ENCODE assay signal across 11 cellular contexts in genomic region chr17:48561894-48562810, GRCh38. TPM values are rescaled to one million over a fixed set of nuclear protein-coding genes. Genes with fewer than 3 reads are reported as not detected.
DNase-seq lines count a peak whose midpoint lies in the region; ATAC-seq, FAIRE-seq and TF ChIP-seq lines count a peak whose summit lies in the region.
"Had no signal": no experiment of that assay in that cellular context is flagged by ENCODE, and none has a peak within 500 bp of the region (broad histone marks: within the 10 kb centered on the region; RNA-seq: fewer than 3 reads in every experiment).

No MANE protein-coding gene starts in this region.

- H3K36me3 Mint-ChIP-seq in brain (no peaks in the 10 kb centered on the region), progenitor cell of endocrine pancreas (ENCODE audit: insufficient read depth) (no peaks in the 10 kb centered on the region)

- H3K4me3 Mint-ChIP-seq in brain: peak overlapping the region in 3 of 5 experiments; percentile 72 to 79 (median 73)
- H3K4me3 Mint-ChIP-seq in progenitor cell of endocrine pancreas (ENCODE audit: low read depth): peak overlapping the region; percentile 74
- H3K4me3 Mint-ChIP-seq: T-cell had no signal

- peak overlapping the region; percentile 76 for H3K27ac ChIP-seq in HEK293 (ENCODE audit: extremely low read depth, low read depth, low read length)
- H3K27ac ChIP-seq: adrenal gland had no signal

- POLR2A ChIA-PET in HEK293 (lab: Yijun Ruan, JAX): interaction anchor here (1.0 kb wide), 1 partner anchor 15 kb away, joined by 5 read pairs; no protein-coding TSS in a partner anchor

- no peak for ATAC-seq in GM19035 (IDR thresholded peaks at IDR 0.05; ENCODE audit: unreplicated experiment)

- TF ChIP-seq CTCF in HEK293 (tag by site-specific recombination; IDR thresholded peaks at IDR 0.05): peak; percentile 29; the same call in 1 of the 2 replicates
- TF ChIP-seq CTCF in brain (conservative IDR thresholded peaks at IDR 0.05): peak in 1 of 2 experiments; percentile 43
- TF ChIP-seq CTCF in progenitor cell of endocrine pancreas (IDR thresholded peaks at IDR 0.05; ENCODE audit: unreplicated experiment): peak; percentile 50

- peaks cover 88% of the 10 kb centered on the region for H3K4me1 ChIP-seq in HEK293 (ENCODE audit: control insufficient read depth, insufficient read depth, low read length)

- CTCF ChIA-PET in HEK293 (lab: Yijun Ruan, JAX): interaction anchor here (0.8 to 1.8 kb wide), 6 partner anchors 11 to 71 kb away, joined by 3 to 5 read pairs (median 4); no protein-coding TSS in a partner anchor

- peaks cover 0 to 3% (median 0%) of the 10 kb centered on the region in 5 experiments for H3K9me3 Mint-ChIP-seq in brain
- H3K9me3 Mint-ChIP-seq in progenitor cell of endocrine pancreas (ENCODE audit: low read depth): no peaks in the 10 kb centered on the region
- H3K9me3 Mint-ChIP-seq: T-cell had no signal

- FAIRE-seq in GM18507 (lab: Jason Lieb, UNC) (peak; percentile 95), frontal cortex (lab: Jason Lieb, UNC) (no peak)
- FAIRE-seq: islet of Langerhans had no signal

- no peak overlapping the region for H3K4me3 ChIP-seq in HEK293 (ENCODE audit: low read depth, low read length)
- H3K4me3 ChIP-seq: adrenal gland had no signal

- H3K4me1 Mint-ChIP-seq in brain (no peaks in the 10 kb centered on the region), progenitor cell of endocrine pancreas (ENCODE audit: low read depth) (peaks cover 50% of the 10 kb centered on the region)

- H3K27ac Mint-ChIP-seq in brain (peak overlapping the region in 2 of 5 experiments; percentile 61 to 87), progenitor cell of endocrine pancreas (peak overlapping the region; percentile 89)
- H3K27ac Mint-ChIP-seq: T-cell had no signal

- DNase-seq in GM18507 (ENCODE audit: extremely low spot score, insufficient read length, low read depth): no peak
- DNase-seq in progenitor cell of endocrine pancreas (ENCODE audit: low spot score, unreplicated experiment): no peak
- no peak for DNase-seq in frontal cortex (ENCODE audit: low spot score in 2 of 2)
- no peak for DNase-seq in NCI-H2171 treated with DMSO at 0.1 percent for 48 hours (lab: John Stamatoyannopoulos, UW)
- DNase-seq in NCI-H128 (lab: John Stamatoyannopoulos, UW; ENCODE audit: unreplicated experiment): no peak
- DNase-seq: adrenal gland, T-cell had no signal

- H3K36me3 ChIP-seq in HEK293 (ENCODE audit: control insufficient read depth in 2 of 2, insufficient read depth in 1 of 2, low read length in 2 of 2): peaks cover 13 to 66% of the 10 kb centered on the region in 2 experiments
- H3K36me3 ChIP-seq: adrenal gland had no signal

- H3K9me3 ChIP-seq in HEK293 (ENCODE audit: control insufficient read depth, insufficient read depth, low read depth, low read length): no peaks in the 10 kb centered on the region
- H3K9me3 ChIP-seq: adrenal gland had no signal

- H3K27me3 Mint-ChIP-seq in brain (peaks cover 69% of the 10 kb centered on the region), progenitor cell of endocrine pancreas (peaks cover 62% of the 10 kb centered on the region)

TF ChIP-seq in HEK293, 187 proteins besides CTCF, POLR2A, EP300 and RAD21 (continues in another document):
- no peak for TF ChIP-seq ZNF404 (tag by site-specific recombination; IDR thresholded peaks at IDR 0.05)
- no peak for TF ChIP-seq ZNF202 (tag by site-specific recombination; IDR thresholded peaks at IDR 0.05; ENCODE audit: borderline replicate concordance)
- TF ChIP-seq, protein P1, sequence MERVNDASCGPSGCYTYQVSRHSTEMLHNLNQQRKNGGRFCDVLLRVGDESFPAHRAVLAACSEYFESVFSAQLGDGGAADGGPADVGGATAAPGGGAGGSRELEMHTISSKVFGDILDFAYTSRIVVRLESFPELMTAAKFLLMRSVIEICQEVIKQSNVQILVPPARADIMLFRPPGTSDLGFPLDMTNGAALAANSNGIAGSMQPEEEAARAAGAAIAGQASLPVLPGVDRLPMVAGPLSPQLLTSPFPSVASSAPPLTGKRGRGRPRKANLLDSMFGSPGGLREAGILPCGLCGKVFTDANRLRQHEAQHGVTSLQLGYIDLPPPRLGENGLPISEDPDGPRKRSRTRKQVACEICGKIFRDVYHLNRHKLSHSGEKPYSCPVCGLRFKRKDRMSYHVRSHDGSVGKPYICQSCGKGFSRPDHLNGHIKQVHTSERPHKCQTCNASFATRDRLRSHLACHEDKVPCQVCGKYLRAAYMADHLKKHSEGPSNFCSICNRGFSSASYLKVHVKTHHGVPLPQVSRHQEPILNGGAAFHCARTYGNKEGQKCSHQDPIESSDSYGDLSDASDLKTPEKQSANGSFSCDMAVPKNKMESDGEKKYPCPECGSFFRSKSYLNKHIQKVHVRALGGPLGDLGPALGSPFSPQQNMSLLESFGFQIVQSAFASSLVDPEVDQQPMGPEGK (tag by site-specific recombination; IDR thresholded peaks at IDR 0.05): peak; percentile 83
- no peak for TF ChIP-seq PRDM2 (tag by site-specific recombination; IDR thresholded peaks at IDR 0.05; ENCODE audit: borderline replicate concordance)
- TF ChIP-seq IKZF3 (tag by site-specific recombination; IDR thresholded peaks at IDR 0.05): peak; percentile 67; the same call in 1 of the 2 replicates
- no peak for TF ChIP-seq ZNF555 (tag by site-specific recombination; conservative IDR thresholded peaks at IDR 0.05)
- no peak for TF ChIP-seq YY1 (tag by site-specific recombination; IDR thresholded peaks at IDR 0.05)
- TF ChIP-seq SP2 (tag by site-specific recombination; IDR thresholded peaks at IDR 0.05): no peak
- TF ChIP-seq ZNF701 (tag by site-specific recombination; IDR thresholded peaks at IDR 0.05): no peak
- TF ChIP-seq ZNF544 (tag by site-specific recombination; IDR thresholded peaks at IDR 0.05): no peak
- TF ChIP-seq KLF8 (tag by site-specific recombination; IDR thresholded peaks at IDR 0.05): no peak
- TF ChIP-seq ZNF292 (tag by site-specific recombination; IDR thresholded peaks at IDR 0.05; ENCODE audit: borderline replicate concordance, low read depth): no peak
- TF ChIP-seq PRDM1 (tag by site-specific recombination; IDR thresholded peaks at IDR 0.05): no peak
- TF ChIP-seq ZNF433 (tag by site-specific recombination; IDR thresholded peaks at IDR 0.05; ENCODE audit: low read depth): no peak
- no peak for TF ChIP-seq HOXD13 (CRISPR knock-in tag; IDR thresholded peaks at IDR 0.05; ENCODE audit: borderline replicate concordance)
- no peak for TF ChIP-seq ZNF777 (tag by site-specific recombination; IDR thresholded peaks at IDR 0.05; ENCODE audit: borderline replicate concordance)

RNA-seq across cellular contexts. Expression of gene HOXB4, which starts 16.0 kb away (rescaled TPM):
- polyA plus RNA-seq in brain (ENCODE audit: insufficient read depth, low read depth, low replicate concordance): 30.3 TPM
- total RNA-seq in progenitor cell of endocrine pancreas: 3.4 and 6.0 TPM in 2 replicates
- not detected for total RNA-seq in frontal cortex

RNA-seq across cellular contexts. Expression of gene HOXB2, which starts 17.2 kb away (rescaled TPM):
- 168 TPM for polyA plus RNA-seq in brain (ENCODE audit: insufficient read depth, low read depth, low replicate concordance)
- 15.2 and 19.8 TPM in 2 replicates for total RNA-seq in progenitor cell of endocrine pancreas
- total RNA-seq in frontal cortex: not detected

RNA-seq across cellular contexts. Expression of gene HOXB3, which starts 27.9 kb away (rescaled TPM):
- polyA plus RNA-seq in brain (ENCODE audit: insufficient read depth, low read depth, low replicate concordance): 41.6 TPM
- 19.4 and 32.1 TPM in 2 replicates for total RNA-seq in progenitor cell of endocrine pancreas
- total RNA-seq in frontal cortex: not detected

RNA-seq across cellular contexts. Expression of gene HOXB1, which starts 31.3 kb away (rescaled TPM):
- polyA plus RNA-seq in brain (ENCODE audit: insufficient read depth, low read depth, low replicate concordance): not detected
- total RNA-seq in progenitor cell of endocrine pancreas (0.96 and 2.2 TPM in 2 replicates), frontal cortex (not detected)
- total RNA-seq: adrenal gland, T-cell had no signal
- polyA plus RNA-seq: adrenal gland had no signal

RNA-seq across cellular contexts. Expression of gene HOXB5, which starts 31.4 kb away (rescaled TPM):
- polyA plus RNA-seq in brain (ENCODE audit: insufficient read depth, low read depth, low replicate concordance): 234 TPM
- 2.1 and 5.6 TPM in 2 replicates for total RNA-seq in progenitor cell of endocrine pancreas
- total RNA-seq in frontal cortex: not detected
- total RNA-seq: T-cell had no signal

Comparison
In these comparisons a context has a peak if more than half of its experiments do, and no peak if none do; other contexts are left out.
1. RNA of gene HOXB2, which starts 17.2 kb away (total RNA-seq): 15.2 to 19.8 TPM in progenitor cell of endocrine pancreas; not detected in frontal cortex (single experiment); every median in the first group is over 10 times any median in the second.
2. RNA of gene HOXB3, which starts 27.9 kb away (total RNA-seq): 19.4 to 32.1 TPM in progenitor cell of endocrine pancreas; not detected in frontal cortex (single experiment); every median in the first group is over 10 times any median in the second.